35 cellular contexts compared by ENCODE assay signal in the genomic region with DNA sequence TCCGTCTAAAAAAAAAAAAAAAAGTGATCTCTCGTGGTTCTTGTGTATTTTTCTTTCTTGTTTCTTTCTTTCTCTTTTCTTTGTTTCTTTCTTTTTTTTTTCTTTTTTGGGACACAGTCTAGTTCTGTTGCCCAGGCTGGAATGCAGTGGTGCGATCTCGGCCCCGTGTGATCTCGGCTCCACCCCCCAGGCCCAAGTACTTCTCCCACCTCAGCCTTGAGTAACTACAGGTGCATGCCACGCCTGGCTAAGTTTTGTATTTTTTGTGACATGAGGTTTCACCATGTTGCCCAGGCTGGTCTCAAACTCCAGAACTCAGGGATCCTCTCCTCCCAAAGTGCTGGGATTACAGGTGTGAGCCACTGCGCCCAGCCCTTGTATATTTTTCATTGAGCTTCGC.
"Had no signal": no experiment of that assay in that cellular context is flagged by ENCODE, and none has a peak within 500 bp of the region (broad histone marks: within the 10 kb centered on the region; RNA-seq: fewer than 3 reads in every experiment).

No MANE protein-coding gene starts in this region.

- DNase-seq: Kasumi-1, MG63, MM.1S, MV-4-11, NCI-H1048, NCI-H1092, NCI-H1092 treated with DMSO at 0.1 percent for 48 hours, NCI-H1105, NCI-H1105 treated with DMSO at 0.1 percent for 48 hours, NCI-H1417, NCI-H1417 treated with DMSO at 0.1 percent for 48 hours, NCI-H1436, NCI-H1436 treated with DMSO at 0.1 percent for 48 hours, NCI-H146, NCI-H1694, NCI-H1694 treated with DMSO at 0.1 percent for 48 hours, NCI-H187, NCI-H187 treated with DMSO at 0.1 percent for 48 hours, NCI-H1930, NCI-H2029, NCI-H2029 treated with DMSO at 0.1 percent for 48 hours, NCI-H2081, NCI-H2081 treated with DMSO at 0.1 percent for 48 hours, NCI-H2107, NCI-H2171, NCI-H2171 treated with DMSO at 0.1 percent for 48 hours, NCI-H2227 treated with DMSO at 0.1 percent for 48 hours, NCI-H226, NCI-H345, NCI-H446, NCI-H446 treated with DMSO at 0.1 percent for 48 hours, NCI-H510A, NCI-H510A treated with DMSO at 0.1 percent for 48 hours, NCI-H524, NCI-H524 treated with DMSO at 0.1 percent for 48 hours had no signal

- H3K9me3 ChIP-seq: MG63 had no signal

- H3K27me3 ChIP-seq: MG63 had no signal

- H3K36me3 ChIP-seq: MG63 had no signal

- H3K4me3 ChIP-seq: MG63 had no signal
